Comparison of ENCODE assay signal across 2 cellular contexts in the genomic region with DNA sequence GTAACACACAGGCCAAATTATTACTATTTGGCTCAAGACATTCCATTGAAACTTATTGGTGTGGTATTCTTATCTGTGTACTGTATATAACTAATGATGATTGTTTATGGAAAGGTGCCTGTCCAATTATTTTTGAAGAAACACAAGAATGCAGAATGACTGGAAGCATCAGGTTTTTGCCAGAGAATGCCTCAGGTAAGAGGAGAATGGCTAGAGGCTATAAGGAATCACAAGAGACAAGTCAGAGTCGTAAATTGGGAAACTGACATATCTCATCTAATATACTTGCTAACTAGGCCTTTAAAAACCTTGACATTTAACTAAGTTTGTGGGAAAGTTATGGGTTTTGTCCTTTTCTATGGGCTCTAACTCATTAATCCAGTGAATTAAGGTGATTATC.
TF ChIP-seq lines count a peak whose summit lies in the region.

No MANE protein-coding gene starts in this region.

TF ChIP-seq in GM23338, 12 proteins besides CTCF, POLR2A, EP300 and RAD21:
- TF ChIP-seq, protein P1, sequence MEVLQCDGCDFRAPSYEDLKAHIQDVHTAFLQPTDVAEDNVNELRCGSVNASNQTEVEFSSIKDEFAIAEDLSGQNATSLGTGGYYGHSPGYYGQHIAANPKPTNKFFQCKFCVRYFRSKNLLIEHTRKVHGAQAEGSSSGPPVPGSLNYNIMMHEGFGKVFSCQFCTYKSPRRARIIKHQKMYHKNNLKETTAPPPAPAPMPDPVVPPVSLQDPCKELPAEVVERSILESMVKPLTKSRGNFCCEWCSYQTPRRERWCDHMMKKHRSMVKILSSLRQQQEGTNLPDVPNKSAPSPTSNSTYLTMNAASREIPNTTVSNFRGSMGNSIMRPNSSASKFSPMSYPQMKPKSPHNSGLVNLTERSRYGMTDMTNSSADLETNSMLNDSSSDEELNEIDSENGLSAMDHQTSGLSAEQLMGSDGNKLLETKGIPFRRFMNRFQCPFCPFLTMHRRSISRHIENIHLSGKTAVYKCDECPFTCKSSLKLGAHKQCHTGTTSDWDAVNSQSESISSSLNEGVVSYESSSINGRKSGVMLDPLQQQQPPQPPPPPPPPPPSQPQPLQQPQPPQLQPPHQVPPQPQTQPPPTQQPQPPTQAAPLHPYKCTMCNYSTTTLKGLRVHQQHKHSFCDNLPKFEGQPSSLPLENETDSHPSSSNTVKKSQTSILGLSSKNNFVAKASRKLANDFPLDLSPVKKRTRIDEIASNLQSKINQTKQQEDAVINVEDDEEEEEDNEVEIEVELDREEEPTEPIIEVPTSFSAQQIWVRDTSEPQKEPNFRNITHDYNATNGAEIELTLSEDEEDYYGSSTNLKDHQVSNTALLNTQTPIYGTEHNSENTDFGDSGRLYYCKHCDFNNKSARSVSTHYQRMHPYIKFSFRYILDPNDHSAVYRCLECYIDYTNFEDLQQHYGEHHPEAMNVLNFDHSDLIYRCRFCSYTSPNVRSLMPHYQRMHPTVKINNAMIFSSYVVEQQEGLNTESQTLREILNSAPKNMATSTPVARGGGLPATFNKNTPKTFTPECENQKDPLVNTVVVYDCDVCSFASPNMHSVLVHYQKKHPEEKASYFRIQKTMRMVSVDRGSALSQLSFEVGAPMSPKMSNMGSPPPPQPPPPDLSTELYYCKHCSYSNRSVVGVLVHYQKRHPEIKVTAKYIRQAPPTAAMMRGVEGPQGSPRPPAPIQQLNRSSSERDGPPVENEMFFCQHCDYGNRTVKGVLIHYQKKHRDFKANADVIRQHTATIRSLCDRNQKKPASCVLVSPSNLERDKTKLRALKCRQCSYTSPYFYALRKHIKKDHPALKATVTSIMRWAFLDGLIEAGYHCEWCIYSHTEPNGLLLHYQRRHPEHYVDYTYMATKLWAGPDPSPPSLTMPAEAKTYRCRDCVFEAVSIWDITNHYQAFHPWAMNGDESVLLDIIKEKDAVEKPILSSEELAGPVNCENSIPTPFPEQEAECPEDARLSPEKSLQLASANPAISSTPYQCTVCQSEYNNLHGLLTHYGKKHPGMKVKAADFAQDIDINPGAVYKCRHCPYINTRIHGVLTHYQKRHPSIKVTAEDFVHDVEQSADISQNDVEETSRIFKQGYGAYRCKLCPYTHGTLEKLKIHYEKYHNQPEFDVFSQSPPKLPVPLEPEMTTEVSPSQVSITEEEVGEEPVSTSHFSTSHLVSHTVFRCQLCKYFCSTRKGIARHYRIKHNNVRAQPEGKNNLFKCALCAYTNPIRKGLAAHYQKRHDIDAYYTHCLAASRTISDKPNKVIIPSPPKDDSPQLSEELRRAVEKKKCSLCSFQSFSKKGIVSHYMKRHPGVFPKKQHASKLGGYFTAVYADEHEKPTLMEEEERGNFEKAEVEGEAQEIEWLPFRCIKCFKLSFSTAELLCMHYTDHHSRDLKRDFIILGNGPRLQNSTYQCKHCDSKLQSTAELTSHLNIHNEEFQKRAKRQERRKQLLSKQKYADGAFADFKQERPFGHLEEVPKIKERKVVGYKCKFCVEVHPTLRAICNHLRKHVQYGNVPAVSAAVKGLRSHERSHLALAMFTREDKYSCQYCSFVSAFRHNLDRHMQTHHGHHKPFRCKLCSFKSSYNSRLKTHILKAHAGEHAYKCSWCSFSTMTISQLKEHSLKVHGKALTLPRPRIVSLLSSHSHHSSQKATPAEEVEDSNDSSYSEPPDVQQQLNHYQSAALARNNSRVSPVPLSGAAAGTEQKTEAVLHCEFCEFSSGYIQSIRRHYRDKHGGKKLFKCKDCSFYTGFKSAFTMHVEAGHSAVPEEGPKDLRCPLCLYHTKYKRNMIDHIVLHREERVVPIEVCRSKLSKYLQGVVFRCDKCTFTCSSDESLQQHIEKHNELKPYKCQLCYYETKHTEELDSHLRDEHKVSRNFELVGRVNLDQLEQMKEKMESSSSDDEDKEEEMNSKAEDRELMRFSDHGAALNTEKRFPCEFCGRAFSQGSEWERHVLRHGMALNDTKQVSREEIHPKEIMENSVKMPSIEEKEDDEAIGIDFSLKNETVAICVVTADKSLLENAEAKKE (CRISPR knock-in tag; IDR thresholded peaks at IDR 0.05), result no peak
- no peak for TF ChIP-seq EZH2phosphoT487 (IDR thresholded peaks at IDR 0.05; ENCODE audit: unreplicated experiment)

TF ChIP-seq in H1, 55 proteins besides CTCF, POLR2A, EP300 and RAD21 (continued from another document):
- TF ChIP-seq, protein P2, sequence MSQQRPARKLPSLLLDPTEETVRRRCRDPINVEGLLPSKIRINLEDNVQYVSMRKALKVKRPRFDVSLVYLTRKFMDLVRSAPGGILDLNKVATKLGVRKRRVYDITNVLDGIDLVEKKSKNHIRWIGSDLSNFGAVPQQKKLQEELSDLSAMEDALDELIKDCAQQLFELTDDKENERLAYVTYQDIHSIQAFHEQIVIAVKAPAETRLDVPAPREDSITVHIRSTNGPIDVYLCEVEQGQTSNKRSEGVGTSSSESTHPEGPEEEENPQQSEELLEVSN (IDR thresholded peaks at IDR 0.05), result no peak
- no peak for TF ChIP-seq MAFK (IDR thresholded peaks at IDR 0.05; ENCODE audit: low read depth, low read length)
- no peak for TF ChIP-seq TCF12 (IDR thresholded peaks at IDR 0.05; ENCODE audit: low read depth, low read length)
